In genomic region chr17:49748791-49749190, GRCh38 we compare ENCODE assay signal across 8 cellular contexts. TPM values are rescaled to one million over a fixed set of nuclear protein-coding genes. Genes with fewer than 3 reads are reported as not detected.
A peak's percentile ranks its signal among the peaks of the same experiment; 100 is the strongest.
DNase-seq lines count a peak whose midpoint lies in the region; ATAC-seq, FAIRE-seq and TF ChIP-seq lines count a peak whose summit lies in the region.

No MANE protein-coding gene starts in this region.

- peak overlapping the region; percentile 89 for H3K27ac Mint-ChIP-seq in activated CD8-positive, alpha-beta T cell treated with anti-CD3 and anti-CD28 coated beads, Interleukin-2, amount 10 ng/mL, durations not matched to agents 7 days and 5 days

- no peak for TF ChIP-seq POLR2A in H54 (IDR thresholded peaks at IDR 0.05; ENCODE audit: low read depth, low read length)

- H3K36me3 Mint-ChIP-seq in activated CD8-positive, alpha-beta T cell treated with anti-CD3 and anti-CD28 coated beads, Interleukin-2, amount 10 ng/mL, durations not matched to agents 7 days and 5 days (ENCODE audit: low read depth): peaks cover 24% of the 10 kb centered on the region

- POLR2A ChIA-PET in activated CD8-positive, alpha-beta T cell treated with anti-CD3 and anti-CD28 coated beads, Interleukin-2, amount 10 ng/mL, durations not matched to agents 7 days and 5 days (lab: Charles Lee): interaction anchor here (0.6 to 5.4 kb wide), 6 partner anchors 10 to 178 kb away, joined by 3 to 41 read pairs (median 14); partner anchors contain the start of genes FAM117A and KAT7

- ATAC-seq in GM19372 (IDR thresholded peaks at IDR 0.05; ENCODE audit: low read depth, unreplicated experiment): peak; percentile 73
- peak; percentile 74 for ATAC-seq in HG03378 (IDR thresholded peaks at IDR 0.05; ENCODE audit: unreplicated experiment)
- peak; percentile 79 for ATAC-seq in activated CD8-positive, alpha-beta T cell treated with anti-CD3 and anti-CD28 coated beads, Interleukin-2, amount 10 ng/mL, durations not matched to agents 7 days and 5 days

- peak overlapping the region; percentile 68 for H3K4me3 Mint-ChIP-seq in activated CD8-positive, alpha-beta T cell treated with anti-CD3 and anti-CD28 coated beads, Interleukin-2, amount 10 ng/mL, durations not matched to agents 7 days and 5 days

- CTCF ChIA-PET in activated CD8-positive, alpha-beta T cell treated with anti-CD3 and anti-CD28 coated beads, Interleukin-2, amount 10 ng/mL, durations not matched to agents 7 days and 5 days (lab: Charles Lee): interaction anchor here (0.7 to 5.2 kb wide), 12 partner anchors 8 to 181 kb away, joined by 3 to 57 read pairs (median 8); partner anchors contain the start of genes FAM117A, KAT7 and SLC35B1

- FAIRE-seq in H54 (lab: Jason Lieb, UNC): no peak

- H3K27me3 Mint-ChIP-seq in activated CD8-positive, alpha-beta T cell treated with anti-CD3 and anti-CD28 coated beads, Interleukin-2, amount 10 ng/mL, durations not matched to agents 7 days and 5 days (ENCODE audit: low read depth): no peaks in the 10 kb centered on the region

- peaks cover 77% of the 10 kb centered on the region for H3K4me1 Mint-ChIP-seq in activated CD8-positive, alpha-beta T cell treated with anti-CD3 and anti-CD28 coated beads, Interleukin-2, amount 10 ng/mL, durations not matched to agents 7 days and 5 days (ENCODE audit: low read depth)

- peak; percentile 77 for DNase-seq in activated CD8-positive, alpha-beta T cell treated with anti-CD3 and anti-CD28 coated beads, Interleukin-2, amount 10 ng/mL, durations not matched to agents 7 days and 5 days
- DNase-seq in renal cortical epithelial cell (ENCODE audit: low read depth) (peak; percentile 85), NCI-H526 treated with DMSO at 0.1 percent for 48 hours (lab: John Stamatoyannopoulos, UW) (no peak), GOT3 (lab: John Stamatoyannopoulos, UW) (no peak), H54 (ENCODE audit: insufficient read length, low spot score) (no peak), NOMO-1 treated with DMSO at 0.1 percent for 48 hours (lab: John Stamatoyannopoulos, UW; ENCODE audit: unreplicated experiment) (no peak)

- no peaks in the 10 kb centered on the region for H3K9me3 Mint-ChIP-seq in activated CD8-positive, alpha-beta T cell treated with anti-CD3 and anti-CD28 coated beads, Interleukin-2, amount 10 ng/mL, durations not matched to agents 7 days and 5 days (ENCODE audit: insufficient read depth)

RNA-seq across cellular contexts. Expression of gene FAM117A, which starts 15.1 kb away (rescaled TPM):
- total RNA-seq in activated CD8-positive, alpha-beta T cell treated with anti-CD3 and anti-CD28 coated beads, Interleukin-2, amount 10 ng/mL, durations not matched to agents 7 days and 5 days: 10 to 100 TPM; 20.8 to 23.5 TPM
- total RNA-seq in renal cortical epithelial cell: 3.1 and 6.0 TPM in 2 replicates

RNA-seq across cellular contexts. Expression of gene KAT7, which starts 39.7 kb away (rescaled TPM):
- 10 to 100 TPM; 75.8 to 76.0 TPM for total RNA-seq in activated CD8-positive, alpha-beta T cell treated with anti-CD3 and anti-CD28 coated beads, Interleukin-2, amount 10 ng/mL, durations not matched to agents 7 days and 5 days
- 21.0 and 47.6 TPM in 2 replicates for total RNA-seq in renal cortical epithelial cell

RNA-seq across cellular contexts. Expression of gene SLC35B1, which starts 41.0 kb away (rescaled TPM):
- total RNA-seq in activated CD8-positive, alpha-beta T cell treated with anti-CD3 and anti-CD28 coated beads, Interleukin-2, amount 10 ng/mL, durations not matched to agents 7 days and 5 days: 10 to 100 TPM; 50.7 to 62.6 TPM
- total RNA-seq in renal cortical epithelial cell: 34.9 and 65.8 TPM in 2 replicates

Comparison
In these comparisons a context has a peak if more than half of its experiments do, and no peak if none do; other contexts are left out.
1. DNase-seq: peak in activated CD8-positive, alpha-beta T cell treated with anti-CD3 and anti-CD28 coated beads, Interleukin-2, amount 10 ng/mL, durations not matched to agents 7 days and 5 days (single experiment) and renal cortical epithelial cell (single experiment); none in NCI-H526 treated with DMSO at 0.1 percent for 48 hours (single experiment), GOT3 (single experiment), H54 (single experiment) and NOMO-1 treated with DMSO at 0.1 percent for 48 hours (single experiment).
2. Peak in every context shown above with its lines, with median percentiles within 50 percentile points of each other: ATAC-seq.